Comparison of ENCODE assay signal across 8 cellular contexts in genomic region chr20:49915118-49915379, GRCh38. TPM values are rescaled to one million over a fixed set of nuclear protein-coding genes. Genes with fewer than 3 reads are reported as not detected.
DNase-seq lines count a peak whose midpoint lies in the region; ATAC-seq, FAIRE-seq and TF ChIP-seq lines count a peak whose summit lies in the region.

No MANE protein-coding gene starts in this region.

- H3K9ac ChIP-seq in astrocyte (ENCODE audit: low read length) = peak overlapping the region; percentile 100
- H3K9ac ChIP-seq in HepG2 (ENCODE audit: insufficient read depth, low read depth, low read length) = peak overlapping the region; percentile 92

- peak overlapping the region; percentile 95 for H3K4me3 Mint-ChIP-seq in astrocyte (ENCODE audit: unreplicated experiment)

- CTCF ChIA-PET in HepG2 (lab: Yijun Ruan, JAX; ENCODE audit: low intra/inter-chr PET ratio, low total read pairs) = interaction anchor here (2.3 kb wide), 1 partner anchor 13 kb away, joined by 10 read pairs; no protein-coding TSS in a partner anchor

- peak overlapping the region; percentile 97 for H3K4me2 ChIP-seq in astrocyte (ENCODE audit: low read length)
- H3K4me2 ChIP-seq in HepG2 (ENCODE audit: low read depth, low read length) = peak overlapping the region; percentile 98

- H3K27me3 ChIP-seq in astrocyte (ENCODE audit: insufficient read depth, low read length) = no peaks in the 10 kb centered on the region
- H3K27me3 ChIP-seq in HepG2 (ENCODE audit: control insufficient read depth in 1 of 2, insufficient read depth in 2 of 2, low read length in 2 of 2) = no peaks in the 10 kb centered on the region; a peak in 1 of 5 replicates
- no peaks in the 10 kb centered on the region for H3K27me3 ChIP-seq in transverse colon

- FAIRE-seq in astrocyte (lab: Jason Lieb, UNC) = no peak
- no peak for FAIRE-seq in HepG2 (lab: Jason Lieb, UNC)

- TF ChIP-seq CTCF in astrocyte (IDR thresholded peaks at IDR 0.05; ENCODE audit: insufficient read depth, low read depth, low read length) (no peak), HepG2 (CRISPR knock-in tag; IDR thresholded peaks at IDR 0.05) (no peak), transverse colon (IDR thresholded peaks at IDR 0.05) (no peak)

- WGBS in HepG2 (ENCODE audit: low lambda C conversion rate) = 0% methylated on average over 4 of the region's 23 CpGs
- WGBS in transverse colon (ENCODE audit: low coverage in 1 of 2), 2 donors = 0% methylated on average over 1 of the region's 23 CpGs; no CpG with 5 or more reads in 1 of the 2 donors

- peak overlapping the region; percentile 100 for H2AFZ ChIP-seq in astrocyte (ENCODE audit: low read depth, low read length)
- no peak overlapping the region for H2AFZ ChIP-seq in HepG2 (ENCODE audit: low read length)

- no peaks in the 10 kb centered on the region for H3K9me3 Mint-ChIP-seq in astrocyte (ENCODE audit: unreplicated experiment)

- no peaks in the 10 kb centered on the region for H3K27me3 Mint-ChIP-seq in astrocyte (ENCODE audit: low read depth, unreplicated experiment)

- H4K20me1 ChIP-seq in astrocyte (ENCODE audit: insufficient read depth, low read length) (peaks cover 45% of the 10 kb centered on the region), HepG2 (ENCODE audit: insufficient read depth, low read length) (no peaks in the 10 kb centered on the region)

- no peak for TF ChIP-seq EP300 in HepG2 (IDR thresholded peaks at IDR 0.05; ENCODE audit: low read depth in 2 of 2, low read length in 2 of 2)
- TF ChIP-seq EP300 in HepG2 (CRISPR knock-in tag; IDR thresholded peaks at IDR 0.05; ENCODE audit: borderline replicate concordance) = no peak
- no peak for TF ChIP-seq EP300 in transverse colon (IDR thresholded peaks at IDR 0.05; ENCODE audit: low read depth)

- H3K4me3 ChIP-seq in astrocyte (ENCODE audit: insufficient read depth, low read depth, low read length) (peak overlapping the region; percentile 97), HepG2 (replicated peaks in 1 of 3; ENCODE audit: insufficient read depth in 1 of 3, low read depth in 2 of 3, low read length in 3 of 3) (peak overlapping the region; percentile 74 to 91 (median 90)), transverse colon (peak overlapping the region; percentile 86 to 98 (median 95))

- peaks cover 2% of the 10 kb centered on the region for H3K36me3 Mint-ChIP-seq in astrocyte (ENCODE audit: low read depth, unreplicated experiment)

- POLR2A ChIA-PET in HepG2 (lab: Yijun Ruan, JAX) = interaction anchor here (1.0 to 2.6 kb wide), 11 partner anchors 9 to 239 kb away, joined by 3 to 105 read pairs (median 10); partner anchors contain the start of genes PEDS1, RNF114 and SLC9A8

- intact Hi-C loops in HepG2 (cut with micrococcal nuclease; ENCODE audit: unreplicated experiment) = loop anchor here (2.0 kb wide), 1 partner anchor 14 kb away; no protein-coding TSS in a partner anchor
- intact Hi-C loops in transverse colon (cut with DNase I; ENCODE audit: low total_unique reads) = no loop called here

- H3K27ac Mint-ChIP-seq in astrocyte (ENCODE audit: unreplicated experiment) = peak overlapping the region; percentile 91

- DNase-seq in astrocyte (ENCODE audit: low read depth) (no peak), HepG2 (ENCODE audit: low spot score) (no peak), transverse colon (no peak), retina (no peak), AG20443 (ENCODE audit: low spot score) (no peak)
- DNase-seq in stimulated activated CD4-positive, alpha-beta T cell treated with anti-CD3 and anti-CD28 coated beads, Interleukin-1b, Interleukin-23, amount 100 ng/mL, for 48 hours = no peak

- H3K36me3 ChIP-seq in astrocyte (ENCODE audit: insufficient read depth, low read length) = no peaks in the 10 kb centered on the region
- peaks cover 5 to 8% of the 10 kb centered on the region in 2 experiments; a peak in 4 of 5 replicates for H3K36me3 ChIP-seq in HepG2 (replicated peaks in 1 of 2; ENCODE audit: control insufficient read depth in 1 of 2, insufficient read depth in 2 of 2, low read length in 2 of 2)
- H3K36me3 ChIP-seq in transverse colon = no peaks in the 10 kb centered on the region

- H3K9me3 ChIP-seq in astrocyte (ENCODE audit: insufficient read depth, low read depth, low read length) (no peaks in the 10 kb centered on the region), HepG2 (ENCODE audit: low read length) (no peaks in the 10 kb centered on the region), transverse colon (no peaks in the 10 kb centered on the region)

- peaks cover 16% of the 10 kb centered on the region for H3K4me1 Mint-ChIP-seq in astrocyte (ENCODE audit: low read depth, unreplicated experiment)

- H3K27ac ChIP-seq in astrocyte (ENCODE audit: low read depth, low read length) (peak overlapping the region; percentile 100), HepG2 (ENCODE audit: extremely low read length, insufficient read depth, low read length) (peak overlapping the region; percentile 97), transverse colon (peak overlapping the region; percentile 96 to 99 (median 97))

- no peak for TF ChIP-seq RAD21 in HepG2 (CRISPR knock-in tag; IDR thresholded peaks at IDR 0.05)

- H3K79me2 ChIP-seq in astrocyte (ENCODE audit: insufficient read depth, low read length) (peaks cover 54% of the 10 kb centered on the region), HepG2 (ENCODE audit: insufficient read depth, low read length) (peaks cover 51% of the 10 kb centered on the region)

- in situ Hi-C loops in HepG2 (cut with HindIII; ENCODE audit: extremely low pct_ligation_motif_present, low pct_unique_long_range_greater_than_20kb) (no loop called here), transverse colon (cut with MboI; ENCODE audit: low pct_ligation_motif_present in 1 of 4, low pct_unique_long_range_greater_than_20kb in 1 of 4, low sequenced_read_pairs in 3 of 4) (no loop called here)

- H3K4me1 ChIP-seq in astrocyte (ENCODE audit: insufficient read depth, low read length) (peaks cover 29% of the 10 kb centered on the region), HepG2 (ENCODE audit: insufficient read depth, low read length) (peaks cover 75% of the 10 kb centered on the region), transverse colon (peaks cover 24 to 62% (median 47%) of the 10 kb centered on the region in 4 donors)

- peak; percentile 16 for ATAC-seq in GM18505 (IDR thresholded peaks at IDR 0.05; ENCODE audit: unreplicated experiment)
- ATAC-seq in HG03064 (IDR thresholded peaks at IDR 0.05; ENCODE audit: low read depth, unreplicated experiment) = peak; percentile 31
- ATAC-seq in HepG2 = peak; percentile 20; the same call in 2 of the 3 replicates

- BruUV-seq in HepG2 (replicated peaks; lab: Mats Ljungman, UMichigan) = no TSS peak

- no peak for TF ChIP-seq POLR2A in GM18505 (IDR thresholded peaks at IDR 0.05; ENCODE audit: borderline replicate concordance, extremely low read depth, insufficient read depth, insufficient read length)
- no peak for TF ChIP-seq POLR2A in HepG2 (IDR thresholded peaks at IDR 0.05; ENCODE audit: insufficient read depth in 1 of 2, low read depth in 2 of 2, low read length in 2 of 2)
- no peak for TF ChIP-seq POLR2A in transverse colon (IDR thresholded peaks at IDR 0.05)

RNA-seq across cellular contexts. Expression of gene SPATA2, which starts 0.3 kb away (rescaled TPM):
- total RNA-seq in astrocyte = 7.2 and 7.3 TPM in 2 replicates
- 3.2 and 4.3 TPM in 2 replicates for total RNA-seq in HepG2 (2016; rRNA removed; fragmentation: Illumina TruSeq; extraction: Trizol)
- 1.9 TPM in 2 replicates for total RNA-seq in HepG2 (2016; cell fraction: cytosol; rRNA removed; fragmentation: Illumina TruSeq; extraction: Trizol; ENCODE audit: low read depth)
- total RNA-seq in HepG2 (2016; cell fraction: insoluble cytoplasmic fraction; rRNA removed; fragmentation: Illumina TruSeq; extraction: Trizol) = 3.3 and 3.4 TPM in 2 replicates
- 5.6 and 6.9 TPM in 2 replicates for total RNA-seq in HepG2 (2016; cell fraction: membrane; rRNA removed; fragmentation: Illumina TruSeq; extraction: Trizol)
- 3.5 and 4.4 TPM in 2 replicates for total RNA-seq in HepG2 (2016; cell fraction: nucleus; rRNA removed; fragmentation: Illumina TruSeq; extraction: Trizol)
- polyA plus RNA-seq in HepG2 (2011; rRNA removed) = 8.7 and 9.5 TPM in 2 replicates
- polyA plus RNA-seq in HepG2 (2011; cell fraction: cytosol; rRNA removed) = 6.2 and 6.7 TPM in 2 replicates
- 9.5 and 9.7 TPM in 2 replicates for polyA plus RNA-seq in HepG2 (2011; cell fraction: nucleus; rRNA removed)
- polyA plus RNA-seq in HepG2 (2012) = 7.5 and 8.6 TPM in 2 replicates
- 2.9 and 3.5 TPM in 2 replicates for polyA plus RNA-seq in HepG2 (2016; cell fraction: cytosol; fragmentation: Illumina TruSeq; extraction: Trizol; ENCODE audit: low read depth)
- polyA plus RNA-seq in HepG2 (2016; cell fraction: insoluble cytoplasmic fraction; fragmentation: Illumina TruSeq; extraction: Trizol; ENCODE audit: low read depth) = 8.7 and 11.5 TPM in 2 replicates
- 9.3 and 9.7 TPM in 2 replicates for polyA plus RNA-seq in HepG2 (2016; cell fraction: membrane; fragmentation: Illumina TruSeq; extraction: Trizol; ENCODE audit: low read depth)
- polyA plus RNA-seq in HepG2 (2016; cell fraction: nucleus; fragmentation: Illumina TruSeq; extraction: Trizol; ENCODE audit: insufficient read depth, low read depth) = 11.3 and 13.5 TPM in 2 replicates
- polyA minus RNA-seq in HepG2 (2011; rRNA and poly(A)+ RNA removed; ENCODE audit: low replicate concordance) = 11.4 and 11.8 TPM in 2 replicates
- 6.0 and 6.9 TPM in 2 replicates for polyA minus RNA-seq in HepG2 (2011; cell fraction: cytosol; rRNA and poly(A)+ RNA removed)
- 5.5 and 6.7 TPM in 2 replicates for polyA minus RNA-seq in HepG2 (2011; cell fraction: nucleus; rRNA and poly(A)+ RNA removed)
- 10 to 100 TPM in 3 of 4 donors, 1 to 10 TPM in 1; 4.0 to 40.0 (median 17.2) TPM for total RNA-seq in transverse colon

RNA-seq across cellular contexts. Expression of gene RNF114, which starts 21.1 kb away (rescaled TPM):
- total RNA-seq in astrocyte (59.4 and 62.7 TPM in 2 replicates), HepG2 (2016; rRNA removed; fragmentation: Illumina TruSeq; extraction: Trizol) (119 and 137 TPM in 2 replicates), transverse colon (100 to 1,000 TPM; 108 to 271 (median 217) TPM)
- 20.7 and 21.9 TPM in 2 replicates for total RNA-seq in HepG2 (2016; cell fraction: cytosol; rRNA removed; fragmentation: Illumina TruSeq; extraction: Trizol; ENCODE audit: low read depth)
- total RNA-seq in HepG2 (2016; cell fraction: insoluble cytoplasmic fraction; rRNA removed; fragmentation: Illumina TruSeq; extraction: Trizol) = 117 and 134 TPM in 2 replicates
- 58.2 and 60.7 TPM in 2 replicates for total RNA-seq in HepG2 (2016; cell fraction: membrane; rRNA removed; fragmentation: Illumina TruSeq; extraction: Trizol)
- 54.0 and 64.8 TPM in 2 replicates for total RNA-seq in HepG2 (2016; cell fraction: nucleus; rRNA removed; fragmentation: Illumina TruSeq; extraction: Trizol)
- polyA plus RNA-seq in HepG2 (2011; rRNA removed) = 120 and 126 TPM in 2 replicates
- 177 and 201 TPM in 2 replicates for polyA plus RNA-seq in HepG2 (2011; cell fraction: cytosol; rRNA removed)
- 108 and 112 TPM in 2 replicates for polyA plus RNA-seq in HepG2 (2011; cell fraction: nucleus; rRNA removed)
- polyA plus RNA-seq in HepG2 (2012) = 108 and 111 TPM in 2 replicates
- polyA plus RNA-seq in HepG2 (2016; cell fraction: cytosol; fragmentation: Illumina TruSeq; extraction: Trizol; ENCODE audit: low read depth) = 27.1 and 29.4 TPM in 2 replicates
- 140 and 169 TPM in 2 replicates for polyA plus RNA-seq in HepG2 (2016; cell fraction: insoluble cytoplasmic fraction; fragmentation: Illumina TruSeq; extraction: Trizol; ENCODE audit: low read depth)
- polyA plus RNA-seq in HepG2 (2016; cell fraction: membrane; fragmentation: Illumina TruSeq; extraction: Trizol; ENCODE audit: low read depth) = 33.3 and 36.2 TPM in 2 replicates
- 104 and 116 TPM in 2 replicates for polyA plus RNA-seq in HepG2 (2016; cell fraction: nucleus; fragmentation: Illumina TruSeq; extraction: Trizol; ENCODE audit: insufficient read depth, low read depth)
- polyA minus RNA-seq in HepG2 (2011; rRNA and poly(A)+ RNA removed; ENCODE audit: low replicate concordance) = 71.3 and 124 TPM in 2 replicates
- polyA minus RNA-seq in HepG2 (2011; cell fraction: cytosol; rRNA and poly(A)+ RNA removed) = 93.0 and 100 TPM in 2 replicates
- 73.1 and 76.2 TPM in 2 replicates for polyA minus RNA-seq in HepG2 (2011; cell fraction: nucleus; rRNA and poly(A)+ RNA removed)
